Comparison of ENCODE assay signal across 8 cellular contexts in the genomic region with DNA sequence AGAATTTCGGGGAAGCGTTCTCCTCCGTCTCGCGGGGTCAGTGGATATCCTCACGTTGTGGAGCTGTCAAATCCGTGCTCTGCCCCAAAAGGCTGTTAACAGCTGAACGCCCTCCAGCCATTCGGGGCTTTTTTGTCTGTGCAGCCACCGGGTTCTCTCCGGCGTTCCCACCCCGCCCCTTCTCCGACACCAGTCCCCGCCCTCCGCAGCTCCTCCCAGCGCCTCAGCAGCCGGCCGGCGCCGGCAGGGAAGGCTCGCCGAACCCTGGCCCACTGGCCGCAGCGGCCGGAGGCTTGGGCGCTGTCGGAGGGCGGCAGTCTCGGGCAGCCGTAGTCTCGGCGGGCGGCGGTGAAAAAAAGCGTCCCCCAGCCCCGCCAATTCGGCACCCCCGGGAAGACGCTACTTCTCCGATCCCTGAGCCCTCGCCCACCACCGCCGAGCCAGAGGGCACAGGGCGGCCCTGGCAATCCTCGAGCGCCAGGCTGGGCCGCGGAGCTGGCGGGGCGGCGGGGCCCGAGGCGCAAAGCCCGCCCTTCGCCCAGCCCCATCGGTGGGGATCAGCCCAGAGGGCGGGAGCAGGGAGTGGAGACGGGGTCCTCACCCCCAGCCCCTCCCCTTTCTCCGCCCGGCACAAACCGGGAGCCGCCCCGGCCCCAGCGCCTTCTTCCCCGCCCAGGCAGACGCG. TPM values are rescaled to one million over a fixed set of nuclear protein-coding genes. Genes with fewer than 3 reads are reported as not detected.
DNase-seq lines count a peak whose midpoint lies in the region; ATAC-seq lines count a peak whose summit lies in the region.

A gene (minus strand): TSS at position 496 of the 685 bp plus-strand sequence. CDS start 773 bp downstream, outside the sequence.

- peak within 1 kb of the TSS; percentile 37 to 66 for H2BK12ac ChIP-seq in mesenchymal stem cell (ENCODE audit: low read length in 2 of 2)

- peak within 1 kb of the TSS; percentile 99 for H3K27ac ChIP-seq in mesenchymal stem cell (ENCODE audit: low read length, poor library complexity, severe bottlenecking)

- H3K14ac ChIP-seq in mesenchymal stem cell (ENCODE audit: low read length in 2 of 2), result peak within 1 kb of the TSS in 1 of 2 experiments; percentile 26

- H3K27me3 Mint-ChIP-seq in effector memory CD8-positive, alpha-beta T cell, result no peaks in the 10 kb centered on the region

- H3K36me3 Mint-ChIP-seq in effector memory CD8-positive, alpha-beta T cell (ENCODE audit: insufficient read depth), result peaks cover 10% of the 10 kb centered on the region

- H3K4me3 ChIP-seq in mesenchymal stem cell (ENCODE audit: insufficient read depth in 1 of 2, low read depth in 1 of 2, low read length in 2 of 2), result peak within 1 kb of the TSS; percentile 68 to 94

- no peaks in the 10 kb centered on the region for H3K27me3 ChIP-seq in mesenchymal stem cell (ENCODE audit: control insufficient read depth in 1 of 2, insufficient read depth in 1 of 2, low read length in 2 of 2)

- peaks cover 22% of the 10 kb centered on the region for H3K79me1 ChIP-seq in mesenchymal stem cell (replicated peaks; ENCODE audit: low read length, poor library complexity, severe bottlenecking)

- H3K9ac ChIP-seq in mesenchymal stem cell (ENCODE audit: low read length), result peak within 1 kb of the TSS; percentile 99

- peak within 1 kb of the TSS in 1 of 2 experiments; percentile 18 for H3K23ac ChIP-seq in mesenchymal stem cell (ENCODE audit: low read length in 2 of 2)

- H3K4me3 Mint-ChIP-seq in effector memory CD8-positive, alpha-beta T cell, result peak within 1 kb of the TSS; percentile 91 to 94

- peaks cover 36 to 64% of the 10 kb centered on the region in 2 donors for H3K4me1 Mint-ChIP-seq in effector memory CD8-positive, alpha-beta T cell (ENCODE audit: low read depth in 2 of 2)

- peak within 1 kb of the TSS; percentile 93 for H2BK5ac ChIP-seq in mesenchymal stem cell (ENCODE audit: low read depth, low read length, poor library complexity, severe bottlenecking)

- peak within 1 kb of the TSS; percentile 92 for H2BK120ac ChIP-seq in mesenchymal stem cell (ENCODE audit: low read depth, low read length)

- H3K4ac ChIP-seq in mesenchymal stem cell (ENCODE audit: low read depth in 1 of 2, low read length in 2 of 2), result peak within 1 kb of the TSS; percentile 9 to 81

- peak within 1 kb of the TSS; percentile 79 for H2AFZ ChIP-seq in mesenchymal stem cell (ENCODE audit: low read depth, low read length)

- peak within 1 kb of the TSS; percentile 96 for H3K4me2 ChIP-seq in mesenchymal stem cell (ENCODE audit: low read length, poor library complexity, severe bottlenecking)

- H3K27ac Mint-ChIP-seq in effector memory CD8-positive, alpha-beta T cell, result peak within 1 kb of the TSS; percentile 98

- DNase-seq in COLO829 (ENCODE audit: low spot score) (peak; percentile 76), HS-27A (ENCODE audit: low read depth) (peak; percentile 36), NOMO-1 treated with DMSO at 0.1 percent for 48 hours (lab: John Stamatoyannopoulos, UW; ENCODE audit: unreplicated experiment) (peak; percentile 85), mesenchymal stem cell (peak; percentile 99)
- peak; percentile 65 to 74 for DNase-seq in activated CD8-positive, alpha-beta memory T cell treated with anti-CD3 and anti-CD28 coated beads for 4 hours (ENCODE audit: low read depth in 2 of 2)
- DNase-seq in effector memory CD8-positive, alpha-beta T cell, result peak; percentile 74 to 82 (median 76)
- DNase-seq in stimulated activated CD8-positive, alpha-beta memory T cell treated with anti-CD3 and anti-CD28 coated beads, Interleukin-12 subunit alpha, Interleukin-12 subunit beta, amount 100 ng/mL, for 24 hours (ENCODE audit: extremely low read depth), result peak; percentile 90

- ATAC-seq in GM19468 (IDR thresholded peaks at IDR 0.05; ENCODE audit: extremely low read depth, unreplicated experiment), result peak; percentile 65
- peak; percentile 65 for ATAC-seq in effector memory CD8-positive, alpha-beta T cell (replicated peaks)

- H3K4me1 ChIP-seq in mesenchymal stem cell (ENCODE audit: control insufficient read depth, insufficient read depth, low read depth, low read length), result no peaks in the 10 kb centered on the region

- H4K91ac ChIP-seq in mesenchymal stem cell (ENCODE audit: low read length), result peak within 1 kb of the TSS; percentile 86

- 1% methylated on average over 59 of the region's 68 CpGs for WGBS in mesenchymal stem cell

- peak within 1 kb of the TSS; percentile 83 for H2BK15ac ChIP-seq in mesenchymal stem cell (ENCODE audit: low read depth, poor library complexity, severe bottlenecking)

- H3K18ac ChIP-seq in mesenchymal stem cell (ENCODE audit: low read depth in 1 of 2, low read length in 2 of 2), result peak within 1 kb of the TSS; percentile 83 to 89

- H3K36me3 ChIP-seq in mesenchymal stem cell (ENCODE audit: control insufficient read depth in 1 of 2, insufficient read depth in 2 of 2, low read depth in 1 of 2, low read length in 2 of 2), result no peaks in the 10 kb centered on the region

- H3K9me3 ChIP-seq in mesenchymal stem cell (ENCODE audit: control insufficient read depth, low read length), result no peaks in the 10 kb centered on the region

- H4K8ac ChIP-seq in mesenchymal stem cell (ENCODE audit: low read length), result peak within 1 kb of the TSS; percentile 90

- H2AK5ac ChIP-seq in mesenchymal stem cell (ENCODE audit: low read length, severe bottlenecking), result no peak within 1 kb of the TSS

- H3K9me3 Mint-ChIP-seq in effector memory CD8-positive, alpha-beta T cell, result no peaks in the 10 kb centered on the region

RNA-seq across cellular contexts. Expression of the gene that starts here (rescaled TPM):
- polyA plus RNA-seq in mesenchymal stem cell (2013, experiment 1 of 2), result 10.1 TPM
- polyA plus RNA-seq in mesenchymal stem cell (2013, experiment 2 of 2), result 10.9 TPM

Comparison
In these comparisons a context has a peak if more than half of its experiments do, and no peak if none do; other contexts are left out.
1. Peak in every context shown above with its lines: DNase-seq, ATAC-seq, H3K4me3 ChIP-seq and H3K27ac ChIP-seq.
2. DNase-seq: peak in every context shown above with its lines; median percentile 99 in mesenchymal stem cell; 90 in stimulated activated CD8-positive, alpha-beta memory T cell treated with anti-CD3 and anti-CD28 coated beads, Interleukin-12 subunit alpha, Interleukin-12 subunit beta, amount 100 ng/mL, for 24 hours; 85 in NOMO-1 treated with DMSO at 0.1 percent for 48 hours; 76 in COLO829; 76 in effector memory CD8-positive, alpha-beta T cell; 70 in activated CD8-positive, alpha-beta memory T cell treated with anti-CD3 and anti-CD28 coated beads for 4 hours; 36 in HS-27A.